ENCODE assay signal across 8 cellular contexts in genomic region chr12:110590806-110591326, GRCh38. TPM values are rescaled to one million over a fixed set of nuclear protein-coding genes. Genes with fewer than 3 reads are reported as not detected.
DNase-seq lines count a peak whose midpoint lies in the region; TF ChIP-seq lines count a peak whose summit lies in the region.

No MANE protein-coding gene starts in this region.

- no peaks in the 10 kb centered on the region for H3K27me3 Mint-ChIP-seq in osteocyte (ENCODE audit: unreplicated experiment)

- WGBS in lower leg skin, 2 donors = 23 to 26% methylated on average over 3 of the region's 3 CpGs

- H3K4me3 ChIP-seq in GM12864 (ENCODE audit: low read depth, low read length) = no peak overlapping the region
- no peak overlapping the region for H3K4me3 ChIP-seq in lower leg skin (ENCODE audit: low read depth, poor library complexity, severe bottlenecking)

- TF ChIP-seq POLR2A in erythroblast (IDR thresholded peaks at IDR 0.05; ENCODE audit: low read length) (no peak), lower leg skin (IDR thresholded peaks at IDR 0.05) (no peak)

- H3K36me3 Mint-ChIP-seq in osteocyte (ENCODE audit: unreplicated experiment) = no peaks in the 10 kb centered on the region

- no peak for TF ChIP-seq CTCF in GM12864 (IDR thresholded peaks at IDR 0.05; ENCODE audit: low read depth, low read length, missing control alignments)
- TF ChIP-seq CTCF in osteocyte (IDR thresholded peaks at IDR 0.05) = no peak
- no peak for TF ChIP-seq CTCF in lower leg skin (IDR thresholded peaks at IDR 0.05)

- peaks cover 5% of the 10 kb centered on the region for H3K4me1 Mint-ChIP-seq in osteocyte (ENCODE audit: unreplicated experiment)

- DNase-seq in GM12864 (ENCODE audit: low read depth) (peak; percentile 84), HCEC 1CT (peak; percentile 33), OCI-M1 (lab: John Stamatoyannopoulos, UW) (peak; percentile 96), erythroblast (lab: John Stamatoyannopoulos, UW) (peak; percentile 26 to 37), osteocyte (ENCODE audit: extremely low spot score, unreplicated experiment) (no peak), lower leg skin (ENCODE audit: low spot score in 2 of 2) (no peak), iPS-NIHi7 (ENCODE audit: extremely low spot score) (no peak)
- DNase-seq in NK-92 treated with Interleukin-12 subunit alpha and Interleukin-12 subunit beta, amount 100 ng/mL, for 24 hours (lab: John Stamatoyannopoulos, UW) = no peak

- H3K4me3 Mint-ChIP-seq in osteocyte (ENCODE audit: unreplicated experiment) = no peak overlapping the region

- H3K9me3 Mint-ChIP-seq in osteocyte (ENCODE audit: unreplicated experiment) = no peaks in the 10 kb centered on the region

- peak overlapping the region; percentile 48 for H3K27ac Mint-ChIP-seq in osteocyte (ENCODE audit: unreplicated experiment)

- intact Hi-C loops in lower leg skin (cut with DNase I; ENCODE audit: low total_unique reads) = no loop called here

RNA-seq across cellular contexts. Expression of gene PPTC7, which starts 7.7 kb away (rescaled TPM):
- total RNA-seq in osteocyte (13.3 and 14.4 TPM in 2 replicates), lower leg skin (10 to 100 TPM; 19.6 to 29.8 (median 26.0) TPM)

RNA-seq across cellular contexts. Expression of gene TCTN1, which starts 23.1 kb away (rescaled TPM):
- total RNA-seq in osteocyte (49.5 and 51.4 TPM in 2 replicates), lower leg skin (10 to 100 TPM; 18.6 to 44.8 (median 24.7) TPM)

Comparison
In these comparisons a context has a peak if more than half of its experiments do, and no peak if none do; other contexts are left out.
1. DNase-seq: peak in GM12864 (single experiment), HCEC 1CT (single experiment), OCI-M1 (single experiment) and erythroblast (2 of 2); none in osteocyte (single experiment), NK-92 treated with Interleukin-12 subunit alpha and Interleukin-12 subunit beta, amount 100 ng/mL, for 24 hours (single experiment), lower leg skin (0 of 2) and iPS-NIHi7 (single experiment).